In genomic region chr13:28574617-28575142, GRCh38 we compare ENCODE assay signal across 8 cellular contexts.
DNase-seq lines count a peak whose midpoint lies in the region; ATAC-seq and TF ChIP-seq lines count a peak whose summit lies in the region.

No MANE protein-coding gene starts in this region.

- ATAC-seq in SK-N-SH treated with all-trans-retinoic acid at 6 μM for 48 hours, result peak; percentile 67; the same call in 2 of the 3 replicates

- peak; percentile 65 for DNase-seq in DMS153 (lab: John Stamatoyannopoulos, UW)
- DNase-seq in DMS153 treated with DMSO at 0.1 percent for 48 hours (lab: John Stamatoyannopoulos, UW; ENCODE audit: unreplicated experiment), result no peak
- peak; percentile 94 to 98 for DNase-seq in foreskin fibroblast
- peak in 2 of 3 donors; percentile 31 to 34 for DNase-seq in stimulated activated CD4-positive, alpha-beta T cell treated with anti-CD3 and anti-CD28 coated beads, TNF-alpha, amount 100 ng/mL, for 48 hours (ENCODE audit: low read depth in 3 of 3)
- DNase-seq in NCI-H748 treated with DMSO at 0.1 percent for 48 hours (lab: John Stamatoyannopoulos, UW), result no peak
- no peak for DNase-seq in GM19238 (ENCODE audit: insufficient read length, low spot score)
- DNase-seq in effector CD8-positive, alpha-beta T cell (lab: John Stamatoyannopoulos, UW), result no peak

- no peak for TF ChIP-seq CTCF in foreskin fibroblast (IDR thresholded peaks at IDR 0.05; ENCODE audit: low read depth, low read length)

- H3K4me3 ChIP-seq in foreskin fibroblast (ENCODE audit: low read depth in 1 of 2, low read length in 2 of 2), result no peak overlapping the region

TF ChIP-seq in SK-N-SH treated with all-trans-retinoic acid at 6 μM for 48 hours, 23 proteins besides CTCF, POLR2A, EP300 and RAD21:
- TF ChIP-seq ZC3H10 (CRISPR knock-in tag; IDR thresholded peaks at IDR 0.05) (no peak; the same call in 1 of the 2 replicates), TOX (CRISPR knock-in tag; IDR thresholded peaks at IDR 0.05; ENCODE audit: borderline replicate concordance) (no peak; the same call in 1 of the 2 replicates), OSR1 (CRISPR knock-in tag; IDR thresholded peaks at IDR 0.05) (no peak), SNAI2 (CRISPR knock-in tag; IDR thresholded peaks at IDR 0.05) (no peak), CSRNP3 (CRISPR knock-in tag; IDR thresholded peaks at IDR 0.05) (no peak)

Comparison
In these comparisons a context has a peak if more than half of its experiments do, and no peak if none do; other contexts are left out.
1. DNase-seq: peak in DMS153 (single experiment), foreskin fibroblast (2 of 2) and stimulated activated CD4-positive, alpha-beta T cell treated with anti-CD3 and anti-CD28 coated beads, TNF-alpha, amount 100 ng/mL, for 48 hours (2 of 3); none in DMS153 treated with DMSO at 0.1 percent for 48 hours (single experiment), NCI-H748 treated with DMSO at 0.1 percent for 48 hours (single experiment), GM19238 (single experiment) and effector CD8-positive, alpha-beta T cell (single experiment).